Comparison of ENCODE assay signal across 12 cellular contexts in the genomic region with DNA sequence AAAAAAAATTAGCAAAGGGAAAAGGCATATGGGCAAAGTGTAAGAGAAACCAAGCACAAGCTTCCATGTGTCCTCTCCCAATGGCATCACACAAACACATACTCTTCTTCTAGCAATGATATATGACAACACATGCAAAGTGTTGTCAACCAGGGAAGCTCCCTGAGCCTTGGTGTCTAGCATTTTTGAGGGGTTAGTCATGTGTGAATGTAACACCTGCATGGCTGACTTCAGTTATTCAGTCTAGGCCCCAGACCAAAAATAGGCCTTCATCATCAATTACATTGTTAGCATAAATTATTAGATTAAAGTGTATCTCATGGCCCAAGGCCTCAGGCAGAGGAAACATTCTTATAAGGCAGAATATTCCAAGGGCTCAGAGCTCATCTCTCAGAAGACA.
A peak's percentile ranks its signal among the peaks of the same experiment; 100 is the strongest.
DNase-seq lines count a peak whose midpoint lies in the region; ATAC-seq and TF ChIP-seq lines count a peak whose summit lies in the region.
"Had no signal": no experiment of that assay in that cellular context is flagged by ENCODE, and none has a peak within 500 bp of the region (broad histone marks: within the 10 kb centered on the region; RNA-seq: fewer than 3 reads in every experiment).

No MANE protein-coding gene starts in this region.

- TF ChIP-seq CTCF in epithelial cell of proximal tubule (conservative IDR thresholded peaks at IDR 0.05; ENCODE audit: low read depth, low read length): no peak

- DNase-seq in LHCN-M2 (ENCODE audit: low read depth) (peak; percentile 4), epithelial cell of proximal tubule (ENCODE audit: low read depth) (peak; percentile 45), kidney tubule cell (ENCODE audit: low spot score) (peak; percentile 81), NCI-H128 (lab: John Stamatoyannopoulos, UW; ENCODE audit: unreplicated experiment) (no peak), ureter (ENCODE audit: low spot score) (no peak), NCI-H2107 (lab: John Stamatoyannopoulos, UW) (no peak)
- DNase-seq: Calu3; CD4-positive, CD25-positive, alpha-beta regulatory T cell; DMS 273 treated with DMSO at 0.1 percent for 48 hours had no signal

- H3K4me3 ChIP-seq in epithelial cell of proximal tubule (ENCODE audit: low read depth, low read length): no peak overlapping the region
- H3K4me3 ChIP-seq: A549 had no signal

- no peak for ATAC-seq in HG02678 (IDR thresholded peaks at IDR 0.05; ENCODE audit: unreplicated experiment)
- ATAC-seq: A549, HCT116 had no signal

Comparison
In these comparisons a context has a peak if more than half of its experiments do, and no peak if none do; other contexts are left out.
1. DNase-seq: peak in LHCN-M2 (single experiment), epithelial cell of proximal tubule (single experiment) and kidney tubule cell (single experiment); none in NCI-H128 (single experiment), ureter (single experiment) and NCI-H2107 (single experiment).